8 cellular contexts compared by ENCODE assay signal in the genomic region with DNA sequence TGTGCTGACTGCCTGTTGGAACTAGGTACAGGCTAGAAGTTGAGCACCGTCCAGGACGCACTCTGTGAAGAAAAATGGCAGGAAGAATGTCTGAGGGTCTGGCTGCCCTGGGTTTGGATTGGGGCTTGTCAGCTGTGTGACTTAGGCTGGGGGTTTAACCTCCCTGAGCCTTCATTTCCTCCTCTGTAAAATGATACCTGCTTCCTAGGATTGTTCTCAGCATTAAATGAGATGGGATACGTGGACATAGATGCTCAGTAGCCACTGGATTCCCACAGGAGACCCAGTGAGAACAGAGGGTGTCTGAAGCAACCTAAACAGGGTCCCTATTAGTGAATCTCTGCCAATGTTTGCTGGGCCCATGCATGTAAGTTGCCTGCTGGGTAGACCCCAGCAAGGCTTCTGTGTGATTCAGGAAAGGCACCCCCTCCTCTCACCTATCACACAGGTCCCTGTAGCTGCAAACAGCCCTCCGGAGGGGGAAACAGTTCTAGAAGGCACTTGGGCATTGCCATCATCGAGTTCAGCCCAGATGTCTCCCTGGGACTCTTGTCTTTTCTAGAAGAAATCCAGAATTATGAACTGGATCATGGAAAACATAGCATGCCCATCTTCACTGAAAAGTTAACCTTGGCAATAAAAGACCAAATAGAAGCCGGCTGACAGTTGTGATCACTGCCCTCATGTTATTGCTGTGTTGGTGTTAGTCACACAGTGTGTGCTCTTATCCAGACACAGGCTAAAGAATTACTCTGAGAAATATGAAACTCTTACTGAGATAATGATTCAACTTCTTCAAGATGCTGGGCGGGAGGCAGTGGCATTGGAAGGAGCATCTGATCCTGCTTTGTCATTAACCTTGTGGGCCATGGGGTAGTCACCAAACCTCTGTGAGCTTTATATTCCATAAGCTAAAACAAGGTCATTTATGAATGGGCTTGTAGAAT.
DNase-seq lines count a peak whose midpoint lies in the region; ATAC-seq and TF ChIP-seq lines count a peak whose summit lies in the region.
"Had no signal": no experiment of that assay in that cellular context is flagged by ENCODE, and none has a peak within 500 bp of the region (broad histone marks: within the 10 kb centered on the region; RNA-seq: fewer than 3 reads in every experiment).

No MANE protein-coding gene starts in this region.

- H4K20me1 ChIP-seq in GM23248 (ENCODE audit: insufficient read depth) (no peaks in the 10 kb centered on the region), SK-N-SH (ENCODE audit: insufficient read depth) (peaks cover 64% of the 10 kb centered on the region)

- TF ChIP-seq EP300 in SK-N-SH (IDR thresholded peaks at IDR 0.05; ENCODE audit: borderline replicate concordance in 1 of 2, low read depth in 1 of 2, low read length in 1 of 2): 0 out of 4 replicates have a peak, but pooled peaks of 1 of the 2 experiments have one; percentile 11
- TF ChIP-seq EP300 in gastroesophageal sphincter (IDR thresholded peaks at IDR 0.05): no peak

- H3K4me2 ChIP-seq in GM23248 (ENCODE audit: unreplicated experiment) (peak overlapping the region; percentile 52), SK-N-SH (peak overlapping the region; percentile 62)

- in situ Hi-C loops in GM23248 (cut with MboI): no loop called here

- peaks cover 57% of the 10 kb centered on the region for H3K4me1 ChIP-seq in GM23248 (ENCODE audit: insufficient read depth)
- peaks cover 32 to 73% of the 10 kb centered on the region in 2 experiments for H3K4me1 ChIP-seq in SK-N-SH (ENCODE audit: control insufficient read depth in 1 of 2, insufficient read depth in 2 of 2, low read depth in 1 of 2, low read length in 1 of 2)
- H3K4me1 ChIP-seq in foreskin keratinocyte: peaks cover 19% of the 10 kb centered on the region
- H3K4me1 ChIP-seq in thyroid gland: peaks cover 60 to 84% of the 10 kb centered on the region in 2 donors
- peaks cover 0 to 53% (median 29%) of the 10 kb centered on the region in 3 donors for H3K4me1 ChIP-seq in gastroesophageal sphincter

- no peak for TF ChIP-seq CTCF in SK-N-SH (IDR thresholded peaks at IDR 0.05)
- TF ChIP-seq CTCF in foreskin keratinocyte (conservative IDR thresholded peaks at IDR 0.05): no peak
- TF ChIP-seq CTCF in thyroid gland (IDR thresholded peaks at IDR 0.05): no peak
- no peak for TF ChIP-seq CTCF in gastroesophageal sphincter (IDR thresholded peaks at IDR 0.05)

- no peak for TF ChIP-seq RAD21 in SK-N-SH (IDR thresholded peaks at IDR 0.05; ENCODE audit: low read length)

- CTCF ChIA-PET in SK-N-SH (lab: Yijun Ruan, JAX): interaction anchor here (0.7 to 2.6 kb wide), 4 partner anchors 8 to 148 kb away, joined by 3 to 7 read pairs (median 4); no protein-coding TSS in a partner anchor

- H3K4me3 ChIP-seq in GM23248 (no peak overlapping the region), SK-N-SH (ENCODE audit: low read depth in 2 of 2, low read length in 1 of 2) (no peak overlapping the region), thyroid gland (replicated peaks in 1 of 3) (no peak overlapping the region), gastroesophageal sphincter (no peak overlapping the region)

- peak; percentile 94 for DNase-seq in GM23248
- DNase-seq in SK-N-SH: no peak
- peak in 1 of 2 donors; percentile 55 for DNase-seq in foreskin keratinocyte
- DNase-seq in thyroid gland: no peak
- DNase-seq in NCI-H2171 treated with DMSO at 0.1 percent for 48 hours (lab: John Stamatoyannopoulos, UW): no peak
- DNase-seq: activated CD8-positive, alpha-beta T cell treated with anti-CD3 and anti-CD28 coated beads for 36 hours had no signal

- H3K27me3 ChIP-seq in GM23248 (replicated peaks; ENCODE audit: insufficient read depth) (no peaks in the 10 kb centered on the region), SK-N-SH (ENCODE audit: insufficient read depth) (no peaks in the 10 kb centered on the region), foreskin keratinocyte (peaks cover 45% of the 10 kb centered on the region), thyroid gland (no peaks in the 10 kb centered on the region), gastroesophageal sphincter (no peaks in the 10 kb centered on the region)

- no peak overlapping the region for H2AFZ ChIP-seq in GM23248
- H2AFZ ChIP-seq in SK-N-SH (ENCODE audit: low read depth): no peak overlapping the region

- peak overlapping the region; percentile 83 for H3K27ac ChIP-seq in GM23248
- peak overlapping the region; percentile 66 to 72; a peak in 3 of 4 replicates for H3K27ac ChIP-seq in SK-N-SH (ENCODE audit: low read depth in 2 of 2, low read length in 1 of 2)
- H3K27ac ChIP-seq in foreskin keratinocyte: no peak overlapping the region
- H3K27ac ChIP-seq in thyroid gland: peak overlapping the region in 2 of 3 donors; percentile 89 to 92
- H3K27ac ChIP-seq in gastroesophageal sphincter: peak overlapping the region in 2 of 4 donors; percentile 52

- H3K9ac ChIP-seq in GM23248: peak overlapping the region; percentile 44
- peak overlapping the region; percentile 36; the same call in 1 of the 2 replicates for H3K9ac ChIP-seq in SK-N-SH

- no peak for TF ChIP-seq POLR2A in thyroid gland (IDR thresholded peaks at IDR 0.05)
- TF ChIP-seq POLR2A in gastroesophageal sphincter (IDR thresholded peaks at IDR 0.05): no peak

- intact Hi-C loops in thyroid gland (cut with DNase I): no loop called here

- H3K9me3 ChIP-seq in GM23248 (ENCODE audit: low read depth) (no peaks in the 10 kb centered on the region), SK-N-SH (no peaks in the 10 kb centered on the region), thyroid gland (no peaks in the 10 kb centered on the region), gastroesophageal sphincter (no peaks in the 10 kb centered on the region)

- H3K79me2 ChIP-seq in GM23248 (ENCODE audit: insufficient read depth) (peaks cover 91% of the 10 kb centered on the region), SK-N-SH (ENCODE audit: insufficient read depth) (peaks cover 98% of the 10 kb centered on the region)

- ATAC-seq in foreskin keratinocyte (peak; percentile 30), gastroesophageal sphincter (no peak), HG02885 (IDR thresholded peaks at IDR 0.05; ENCODE audit: poor library complexity, unreplicated experiment) (no peak)
- ATAC-seq: activated CD8-positive, alpha-beta T cell treated with anti-CD3 and anti-CD28 coated beads for 36 hours had no signal

- POLR2A ChIA-PET in SK-N-SH (lab: Yijun Ruan, JAX): no interaction called here

- H3F3A ChIP-seq in GM23248 (ENCODE audit: insufficient read depth): peaks cover 50% of the 10 kb centered on the region
- peaks cover 43% of the 10 kb centered on the region for H3F3A ChIP-seq in SK-N-SH (replicated peaks; ENCODE audit: insufficient read depth)

- H3K36me3 ChIP-seq in GM23248 (ENCODE audit: low read depth) (no peaks in the 10 kb centered on the region), SK-N-SH (replicated peaks in 1 of 2; ENCODE audit: control insufficient read depth in 1 of 2, insufficient read depth in 2 of 2, low read length in 1 of 2) (peaks cover 0 to 10% of the 10 kb centered on the region in 2 experiments), thyroid gland (no peaks in the 10 kb centered on the region), gastroesophageal sphincter (no peaks in the 10 kb centered on the region)

- 25 to 27% methylated on average over 7 of the region's 7 CpGs for WGBS in GM23248 (ENCODE audit: low coverage in 1 of 2, low lambda C conversion rate in 2 of 2, missing lambda C conversion rate in 2 of 2), 2 experiments
- WGBS in SK-N-SH (ENCODE audit: low lambda C conversion rate): 37% methylated on average over 7 of the region's 7 CpGs
- WGBS in thyroid gland, 2 donors: 73 to 77% methylated on average over 7 of the region's 7 CpGs
- 45 to 65% methylated on average over 3 to 5 of the region's 7 CpGs for WGBS in gastroesophageal sphincter (ENCODE audit: low coverage in 1 of 2), 2 donors

- no peaks in the 10 kb centered on the region for H3K9me2 ChIP-seq in GM23248 (ENCODE audit: insufficient read depth)
- H3K9me2 ChIP-seq in SK-N-SH: no peaks in the 10 kb centered on the region

TF ChIP-seq in SK-N-SH, 30 proteins besides CTCF, POLR2A, EP300 and RAD21:
- TF ChIP-seq GABPA (IDR thresholded peaks at IDR 0.05; ENCODE audit: low read depth): no peak
- peak; percentile 37; the same call in 1 of the 2 replicates for TF ChIP-seq TCF12 (IDR thresholded peaks at IDR 0.05)
- peak; percentile 35; the same call in 1 of the 2 replicates for TF ChIP-seq FOSL2 (IDR thresholded peaks at IDR 0.05; ENCODE audit: borderline replicate concordance, low read depth)
- TF ChIP-seq YY1 (IDR thresholded peaks at IDR 0.05; ENCODE audit: low read depth): no peak
- TF ChIP-seq JUND (IDR thresholded peaks at IDR 0.05): 0 out of 2 replicates have a peak, but pooled peaks have one; percentile 29
- peak; percentile 49; the same call in 1 of the 2 replicates for TF ChIP-seq SIN3A (IDR thresholded peaks at IDR 0.05; ENCODE audit: borderline replicate concordance, low read depth, low read length)
- TF ChIP-seq, protein P1, sequence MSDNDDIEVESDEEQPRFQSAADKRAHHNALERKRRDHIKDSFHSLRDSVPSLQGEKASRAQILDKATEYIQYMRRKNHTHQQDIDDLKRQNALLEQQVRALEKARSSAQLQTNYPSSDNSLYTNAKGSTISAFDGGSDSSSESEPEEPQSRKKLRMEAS (IDR thresholded peaks at IDR 0.05; ENCODE audit: low read depth): 0 out of 2 replicates have a peak, but pooled peaks have one; percentile 37
